In the genomic region with DNA sequence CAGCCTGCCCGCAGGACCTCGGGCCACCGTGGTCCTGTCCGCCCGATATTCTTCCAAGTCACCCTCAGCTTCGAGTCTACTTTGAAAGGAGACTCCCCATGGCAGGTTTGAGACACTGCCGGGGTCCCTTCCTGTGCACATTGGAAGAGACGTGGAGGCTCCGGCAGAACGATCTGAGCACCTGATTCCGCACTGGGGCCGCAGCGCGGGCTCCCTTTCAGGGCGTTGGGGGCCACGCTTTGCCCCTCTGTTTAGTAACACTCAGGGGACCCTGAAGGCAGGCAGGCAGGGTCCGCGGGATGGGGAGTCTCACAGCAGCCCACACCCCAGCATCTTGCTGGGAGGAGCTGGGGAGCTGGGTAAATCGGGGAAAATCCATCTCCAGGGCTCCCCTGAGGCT, we compare ENCODE assay signal across 9 cellular contexts. TPM values are rescaled to one million over a fixed set of nuclear protein-coding genes. Genes with fewer than 3 reads are reported as not detected.
"Had no signal": no experiment of that assay in that cellular context is flagged by ENCODE, and none has a peak within 500 bp of the region (broad histone marks: within the 10 kb centered on the region; RNA-seq: fewer than 3 reads in every experiment).

No MANE protein-coding gene starts in this region.

- H3K27ac Mint-ChIP-seq: H9, HFFc6, IgD-negative memory B cell had no signal

- H2AFZ ChIP-seq: GM23248 had no signal

- ATAC-seq: HepG2 had no signal

- H3K36me3 Mint-ChIP-seq: IgD-negative memory B cell had no signal

- DNase-seq: GM23248, GOT3, H9, HCEC 1CT, HFFc6 had no signal

- H3K9ac ChIP-seq: GM23248 had no signal

- H3K27ac ChIP-seq: GM23248, HL-60 had no signal

- H3K4me3 Mint-ChIP-seq: H9, HFFc6, IgD-negative memory B cell had no signal

- H3K9me3 Mint-ChIP-seq: H9, HFFc6, IgD-negative memory B cell had no signal

- H3K4me3 ChIP-seq: GM23248 had no signal

RNA-seq across cellular contexts. Expression of a gene that starts 30.6 kb away (rescaled TPM):
- total RNA-seq: HT1080 had no signal

RNA-seq across cellular contexts. Expression of a gene that starts 41.4 kb away (rescaled TPM):
- total RNA-seq: HT1080 had no signal
